16 cellular contexts compared by ENCODE assay signal in genomic region chr7:7327423-7327822, GRCh38.
DNase-seq lines count a peak whose midpoint lies in the region; FAIRE-seq and TF ChIP-seq lines count a peak whose summit lies in the region.
"Had no signal": no experiment of that assay in that cellular context is flagged by ENCODE, and none has a peak within 500 bp of the region (broad histone marks: within the 10 kb centered on the region; RNA-seq: fewer than 3 reads in every experiment).

No MANE protein-coding gene starts in this region.

- no peaks in the 10 kb centered on the region for H3K9me3 Mint-ChIP-seq in activated CD4-positive, alpha-beta memory T cell treated with anti-CD3 and anti-CD28 coated beads for 36 hours
- H3K9me3 Mint-ChIP-seq: CD4-positive, alpha-beta T cell had no signal

- H3K4me1 Mint-ChIP-seq in activated CD4-positive, alpha-beta memory T cell treated with anti-CD3 and anti-CD28 coated beads for 36 hours (ENCODE audit: low read depth) = no peaks in the 10 kb centered on the region

- no peak overlapping the region for H3K4me2 ChIP-seq in parathyroid adenoma (ENCODE audit: low read length)

- no peak overlapping the region for H3K9ac ChIP-seq in parathyroid adenoma

- H2AFZ ChIP-seq in parathyroid adenoma = peak overlapping the region; percentile 53

- no peaks in the 10 kb centered on the region for H3K36me3 ChIP-seq in bronchial epithelial cell (ENCODE audit: control insufficient read depth, insufficient read depth, low read length)
- H3K36me3 ChIP-seq in parathyroid adenoma (ENCODE audit: control insufficient read depth, insufficient read depth, low read length) = no peaks in the 10 kb centered on the region
- H3K36me3 ChIP-seq: HAP-1 had no signal

- CTCF ChIA-PET in activated CD4-positive, alpha-beta memory T cell treated with anti-CD3 and anti-CD28 coated beads for 36 hours (lab: Charles Lee) = interaction anchor here (1.1 kb wide), 1 partner anchor 224 kb away, joined by 3 read pairs; no protein-coding TSS in a partner anchor

- intact Hi-C loops in activated CD4-positive, alpha-beta memory T cell treated with anti-CD3 and anti-CD28 coated beads for 36 hours (cut with micrococcal nuclease) = no loop called here

- peak overlapping the region; percentile 97 for H3K27ac ChIP-seq in parathyroid adenoma

- POLR2A ChIA-PET in activated CD4-positive, alpha-beta memory T cell treated with anti-CD3 and anti-CD28 coated beads for 36 hours (lab: Charles Lee) = no interaction called here

- peaks cover 9% of the 10 kb centered on the region for H3K27me3 Mint-ChIP-seq in activated CD4-positive, alpha-beta memory T cell treated with anti-CD3 and anti-CD28 coated beads for 36 hours
- H3K27me3 Mint-ChIP-seq: B cell; CD4-positive, alpha-beta T cell had no signal

- no peak for TF ChIP-seq POLR2A in GM12891 (IDR thresholded peaks at IDR 0.05; ENCODE audit: low read depth, low read length)

- DNase-seq in GM12891 (ENCODE audit: insufficient read length, low spot score) (no peak), NCI-H82 (lab: John Stamatoyannopoulos, UW) (peak; percentile 91), bronchial epithelial cell (ENCODE audit: low read depth) (peak; percentile 81), NCI-H2227 treated with DMSO at 0.1 percent for 48 hours (lab: John Stamatoyannopoulos, UW) (no peak)
- no peak for DNase-seq in activated CD4-positive, alpha-beta memory T cell treated with anti-CD3 and anti-CD28 coated beads for 36 hours
- DNase-seq in effector CD8-positive, alpha-beta T cell (lab: John Stamatoyannopoulos, UW) = no peak
- DNase-seq: C1 segment of cervical spinal cord; Calu3; CD4-positive, alpha-beta T cell; DMS79; GOT3 had no signal

- peak; percentile 16 for FAIRE-seq in GM12891 (lab: Jason Lieb, UNC)
- peak; percentile 18 for FAIRE-seq in bronchial epithelial cell (lab: Jason Lieb, UNC)
- FAIRE-seq: A204.1, GM12892 had no signal

- H3K27me3 ChIP-seq in bronchial epithelial cell (ENCODE audit: control insufficient read depth, insufficient read depth, low read length) = no peaks in the 10 kb centered on the region
- no peaks in the 10 kb centered on the region for H3K27me3 ChIP-seq in parathyroid adenoma (ENCODE audit: control insufficient read depth, insufficient read depth, low read length)

- H3K36me3 Mint-ChIP-seq in activated CD4-positive, alpha-beta memory T cell treated with anti-CD3 and anti-CD28 coated beads for 36 hours = no peaks in the 10 kb centered on the region

- TF ChIP-seq CTCF in bronchial epithelial cell (IDR thresholded peaks at IDR 0.05; ENCODE audit: insufficient read depth, low read length, severe bottlenecking) (no peak), parathyroid adenoma (IDR thresholded peaks at IDR 0.05) (no peak)

- H3K4me3 ChIP-seq in bronchial epithelial cell (ENCODE audit: low read depth, low read length) = no peak overlapping the region
- H3K4me3 ChIP-seq in parathyroid adenoma (ENCODE audit: low read depth, low read length) = no peak overlapping the region
- H3K4me3 ChIP-seq: HAP-1 had no signal

- no peak overlapping the region for H3K4me3 Mint-ChIP-seq in activated CD4-positive, alpha-beta memory T cell treated with anti-CD3 and anti-CD28 coated beads for 36 hours
- H3K4me3 Mint-ChIP-seq: B cell; CD4-positive, alpha-beta T cell had no signal

- H3K79me2 ChIP-seq in parathyroid adenoma = no peaks in the 10 kb centered on the region

- no peak overlapping the region for H3K27ac Mint-ChIP-seq in activated CD4-positive, alpha-beta memory T cell treated with anti-CD3 and anti-CD28 coated beads for 36 hours
- H3K27ac Mint-ChIP-seq: B cell; CD4-positive, alpha-beta T cell had no signal

- peaks cover 93% of the 10 kb centered on the region for H3K4me1 ChIP-seq in parathyroid adenoma
- H3K4me1 ChIP-seq: HAP-1 had no signal

- H3K9me3 ChIP-seq in parathyroid adenoma (ENCODE audit: control insufficient read depth, low read length) = no peaks in the 10 kb centered on the region
- H3K9me3 ChIP-seq: HAP-1 had no signal

TF ChIP-seq in GM12891, 5 proteins besides CTCF, POLR2A, EP300 and RAD21:
- no peak for TF ChIP-seq POU2F2 (IDR thresholded peaks at IDR 0.05; ENCODE audit: low read depth, low read length)
- no peak for TF ChIP-seq SPI1 (IDR thresholded peaks at IDR 0.05; ENCODE audit: low read depth, low read length)
- TF ChIP-seq TAF1 (IDR thresholded peaks at IDR 0.05; ENCODE audit: low read depth, low read length) = no peak
- TF ChIP-seq PAX5 (IDR thresholded peaks at IDR 0.05; ENCODE audit: insufficient read depth, low read length, severe bottlenecking) = no peak
- TF ChIP-seq POLR2AphosphoS5 (IDR thresholded peaks at IDR 0.05; ENCODE audit: low read depth, low read length) = no peak

Comparison
In these comparisons a context has a peak if more than half of its experiments do, and no peak if none do; other contexts are left out.
1. DNase-seq: peak in NCI-H82 (single experiment) and bronchial epithelial cell (single experiment); none in GM12891 (single experiment), activated CD4-positive, alpha-beta memory T cell treated with anti-CD3 and anti-CD28 coated beads for 36 hours (single experiment), NCI-H2227 treated with DMSO at 0.1 percent for 48 hours (single experiment) and effector CD8-positive, alpha-beta T cell (single experiment).